Comparison of ENCODE assay signal across 1 cellular context in the genomic region with DNA sequence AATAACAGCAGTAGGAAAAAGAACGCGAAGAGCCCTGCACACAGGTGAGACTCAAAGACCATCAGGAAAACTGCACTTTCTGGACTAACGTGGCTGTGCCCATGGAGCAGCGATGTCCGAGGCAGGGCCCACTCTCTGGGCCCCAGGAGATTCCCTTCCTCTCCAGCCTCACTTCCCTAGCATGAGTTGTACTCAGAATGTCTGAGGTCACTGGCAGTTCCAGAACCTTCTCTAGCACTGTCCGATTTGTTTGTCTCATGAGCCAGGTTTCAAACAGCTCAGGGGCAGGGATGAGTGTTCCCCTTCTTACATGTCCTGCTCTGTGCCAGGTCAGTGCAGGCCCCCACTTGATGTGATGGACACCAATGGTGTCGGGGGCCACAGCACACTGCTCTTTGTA.
TF ChIP-seq lines count a peak whose summit lies in the region.

No MANE protein-coding gene starts in this region.

TF ChIP-seq in GM23338, 12 proteins besides CTCF, POLR2A, EP300 and RAD21 (continued from another document):
- TF ChIP-seq, protein P1, sequence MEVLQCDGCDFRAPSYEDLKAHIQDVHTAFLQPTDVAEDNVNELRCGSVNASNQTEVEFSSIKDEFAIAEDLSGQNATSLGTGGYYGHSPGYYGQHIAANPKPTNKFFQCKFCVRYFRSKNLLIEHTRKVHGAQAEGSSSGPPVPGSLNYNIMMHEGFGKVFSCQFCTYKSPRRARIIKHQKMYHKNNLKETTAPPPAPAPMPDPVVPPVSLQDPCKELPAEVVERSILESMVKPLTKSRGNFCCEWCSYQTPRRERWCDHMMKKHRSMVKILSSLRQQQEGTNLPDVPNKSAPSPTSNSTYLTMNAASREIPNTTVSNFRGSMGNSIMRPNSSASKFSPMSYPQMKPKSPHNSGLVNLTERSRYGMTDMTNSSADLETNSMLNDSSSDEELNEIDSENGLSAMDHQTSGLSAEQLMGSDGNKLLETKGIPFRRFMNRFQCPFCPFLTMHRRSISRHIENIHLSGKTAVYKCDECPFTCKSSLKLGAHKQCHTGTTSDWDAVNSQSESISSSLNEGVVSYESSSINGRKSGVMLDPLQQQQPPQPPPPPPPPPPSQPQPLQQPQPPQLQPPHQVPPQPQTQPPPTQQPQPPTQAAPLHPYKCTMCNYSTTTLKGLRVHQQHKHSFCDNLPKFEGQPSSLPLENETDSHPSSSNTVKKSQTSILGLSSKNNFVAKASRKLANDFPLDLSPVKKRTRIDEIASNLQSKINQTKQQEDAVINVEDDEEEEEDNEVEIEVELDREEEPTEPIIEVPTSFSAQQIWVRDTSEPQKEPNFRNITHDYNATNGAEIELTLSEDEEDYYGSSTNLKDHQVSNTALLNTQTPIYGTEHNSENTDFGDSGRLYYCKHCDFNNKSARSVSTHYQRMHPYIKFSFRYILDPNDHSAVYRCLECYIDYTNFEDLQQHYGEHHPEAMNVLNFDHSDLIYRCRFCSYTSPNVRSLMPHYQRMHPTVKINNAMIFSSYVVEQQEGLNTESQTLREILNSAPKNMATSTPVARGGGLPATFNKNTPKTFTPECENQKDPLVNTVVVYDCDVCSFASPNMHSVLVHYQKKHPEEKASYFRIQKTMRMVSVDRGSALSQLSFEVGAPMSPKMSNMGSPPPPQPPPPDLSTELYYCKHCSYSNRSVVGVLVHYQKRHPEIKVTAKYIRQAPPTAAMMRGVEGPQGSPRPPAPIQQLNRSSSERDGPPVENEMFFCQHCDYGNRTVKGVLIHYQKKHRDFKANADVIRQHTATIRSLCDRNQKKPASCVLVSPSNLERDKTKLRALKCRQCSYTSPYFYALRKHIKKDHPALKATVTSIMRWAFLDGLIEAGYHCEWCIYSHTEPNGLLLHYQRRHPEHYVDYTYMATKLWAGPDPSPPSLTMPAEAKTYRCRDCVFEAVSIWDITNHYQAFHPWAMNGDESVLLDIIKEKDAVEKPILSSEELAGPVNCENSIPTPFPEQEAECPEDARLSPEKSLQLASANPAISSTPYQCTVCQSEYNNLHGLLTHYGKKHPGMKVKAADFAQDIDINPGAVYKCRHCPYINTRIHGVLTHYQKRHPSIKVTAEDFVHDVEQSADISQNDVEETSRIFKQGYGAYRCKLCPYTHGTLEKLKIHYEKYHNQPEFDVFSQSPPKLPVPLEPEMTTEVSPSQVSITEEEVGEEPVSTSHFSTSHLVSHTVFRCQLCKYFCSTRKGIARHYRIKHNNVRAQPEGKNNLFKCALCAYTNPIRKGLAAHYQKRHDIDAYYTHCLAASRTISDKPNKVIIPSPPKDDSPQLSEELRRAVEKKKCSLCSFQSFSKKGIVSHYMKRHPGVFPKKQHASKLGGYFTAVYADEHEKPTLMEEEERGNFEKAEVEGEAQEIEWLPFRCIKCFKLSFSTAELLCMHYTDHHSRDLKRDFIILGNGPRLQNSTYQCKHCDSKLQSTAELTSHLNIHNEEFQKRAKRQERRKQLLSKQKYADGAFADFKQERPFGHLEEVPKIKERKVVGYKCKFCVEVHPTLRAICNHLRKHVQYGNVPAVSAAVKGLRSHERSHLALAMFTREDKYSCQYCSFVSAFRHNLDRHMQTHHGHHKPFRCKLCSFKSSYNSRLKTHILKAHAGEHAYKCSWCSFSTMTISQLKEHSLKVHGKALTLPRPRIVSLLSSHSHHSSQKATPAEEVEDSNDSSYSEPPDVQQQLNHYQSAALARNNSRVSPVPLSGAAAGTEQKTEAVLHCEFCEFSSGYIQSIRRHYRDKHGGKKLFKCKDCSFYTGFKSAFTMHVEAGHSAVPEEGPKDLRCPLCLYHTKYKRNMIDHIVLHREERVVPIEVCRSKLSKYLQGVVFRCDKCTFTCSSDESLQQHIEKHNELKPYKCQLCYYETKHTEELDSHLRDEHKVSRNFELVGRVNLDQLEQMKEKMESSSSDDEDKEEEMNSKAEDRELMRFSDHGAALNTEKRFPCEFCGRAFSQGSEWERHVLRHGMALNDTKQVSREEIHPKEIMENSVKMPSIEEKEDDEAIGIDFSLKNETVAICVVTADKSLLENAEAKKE (CRISPR knock-in tag; IDR thresholded peaks at IDR 0.05), result no peak
- TF ChIP-seq STAT1 (IDR thresholded peaks at IDR 0.05; ENCODE audit: unreplicated experiment) (no peak), ZNF331 (CRISPR knock-in tag; IDR thresholded peaks at IDR 0.05; ENCODE audit: low read depth) (no peak), EZH2phosphoT487 (IDR thresholded peaks at IDR 0.05; ENCODE audit: unreplicated experiment) (no peak), POLR2AphosphoS5 (IDR thresholded peaks at IDR 0.05; ENCODE audit: low read depth) (no peak), CREB1 (CRISPR knock-in tag; IDR thresholded peaks at IDR 0.05; ENCODE audit: low read depth) (no peak)
- TF ChIP-seq, protein P2, sequence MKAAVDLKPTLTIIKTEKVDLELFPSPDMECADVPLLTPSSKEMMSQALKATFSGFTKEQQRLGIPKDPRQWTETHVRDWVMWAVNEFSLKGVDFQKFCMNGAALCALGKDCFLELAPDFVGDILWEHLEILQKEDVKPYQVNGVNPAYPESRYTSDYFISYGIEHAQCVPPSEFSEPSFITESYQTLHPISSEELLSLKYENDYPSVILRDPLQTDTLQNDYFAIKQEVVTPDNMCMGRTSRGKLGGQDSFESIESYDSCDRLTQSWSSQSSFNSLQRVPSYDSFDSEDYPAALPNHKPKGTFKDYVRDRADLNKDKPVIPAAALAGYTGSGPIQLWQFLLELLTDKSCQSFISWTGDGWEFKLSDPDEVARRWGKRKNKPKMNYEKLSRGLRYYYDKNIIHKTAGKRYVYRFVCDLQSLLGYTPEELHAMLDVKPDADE (IDR thresholded peaks at IDR 0.05), result no peak
- TF ChIP-seq, protein P3, sequence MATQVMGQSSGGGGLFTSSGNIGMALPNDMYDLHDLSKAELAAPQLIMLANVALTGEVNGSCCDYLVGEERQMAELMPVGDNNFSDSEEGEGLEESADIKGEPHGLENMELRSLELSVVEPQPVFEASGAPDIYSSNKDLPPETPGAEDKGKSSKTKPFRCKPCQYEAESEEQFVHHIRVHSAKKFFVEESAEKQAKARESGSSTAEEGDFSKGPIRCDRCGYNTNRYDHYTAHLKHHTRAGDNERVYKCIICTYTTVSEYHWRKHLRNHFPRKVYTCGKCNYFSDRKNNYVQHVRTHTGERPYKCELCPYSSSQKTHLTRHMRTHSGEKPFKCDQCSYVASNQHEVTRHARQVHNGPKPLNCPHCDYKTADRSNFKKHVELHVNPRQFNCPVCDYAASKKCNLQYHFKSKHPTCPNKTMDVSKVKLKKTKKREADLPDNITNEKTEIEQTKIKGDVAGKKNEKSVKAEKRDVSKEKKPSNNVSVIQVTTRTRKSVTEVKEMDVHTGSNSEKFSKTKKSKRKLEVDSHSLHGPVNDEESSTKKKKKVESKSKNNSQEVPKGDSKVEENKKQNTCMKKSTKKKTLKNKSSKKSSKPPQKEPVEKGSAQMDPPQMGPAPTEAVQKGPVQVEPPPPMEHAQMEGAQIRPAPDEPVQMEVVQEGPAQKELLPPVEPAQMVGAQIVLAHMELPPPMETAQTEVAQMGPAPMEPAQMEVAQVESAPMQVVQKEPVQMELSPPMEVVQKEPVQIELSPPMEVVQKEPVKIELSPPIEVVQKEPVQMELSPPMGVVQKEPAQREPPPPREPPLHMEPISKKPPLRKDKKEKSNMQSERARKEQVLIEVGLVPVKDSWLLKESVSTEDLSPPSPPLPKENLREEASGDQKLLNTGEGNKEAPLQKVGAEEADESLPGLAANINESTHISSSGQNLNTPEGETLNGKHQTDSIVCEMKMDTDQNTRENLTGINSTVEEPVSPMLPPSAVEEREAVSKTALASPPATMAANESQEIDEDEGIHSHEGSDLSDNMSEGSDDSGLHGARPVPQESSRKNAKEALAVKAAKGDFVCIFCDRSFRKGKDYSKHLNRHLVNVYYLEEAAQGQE (IDR thresholded peaks at IDR 0.05; ENCODE audit: unreplicated experiment), result no peak
